ENCODE assay signal across 22 cellular contexts in genomic region chr22:35580351-35581022, GRCh38. TPM values are rescaled to one million over a fixed set of nuclear protein-coding genes. Genes with fewer than 3 reads are reported as not detected.
DNase-seq lines count a peak whose midpoint lies in the region; ATAC-seq, FAIRE-seq and TF ChIP-seq lines count a peak whose summit lies in the region.
"Had no signal": no experiment of that assay in that cellular context is flagged by ENCODE, and none has a peak within 500 bp of the region (broad histone marks: within the 10 kb centered on the region; RNA-seq: fewer than 3 reads in every experiment).

No MANE protein-coding gene starts in this region.

- no peak for TF ChIP-seq RAD21 in H1 (IDR thresholded peaks at IDR 0.05 in 1 of 2, conservative IDR thresholded peaks at IDR 0.05 in 1 of 2; ENCODE audit: low read depth in 2 of 2, low read length in 2 of 2)

- no peak overlapping the region for H2AFZ ChIP-seq in H1 (ENCODE audit: low read length)

- H2BK15ac ChIP-seq in H1 (ENCODE audit: low read length), result no peak overlapping the region

- H3K9me3 ChIP-seq in right atrium auricular region (no peaks in the 10 kb centered on the region), Panc1 (ENCODE audit: control insufficient read depth, insufficient read depth, low read depth, low read length) (no peaks in the 10 kb centered on the region), H1 (ENCODE audit: insufficient read depth in 2 of 2, low read depth in 1 of 2, low read length in 1 of 2) (no peaks in the 10 kb centered on the region), gastrocnemius medialis (no peaks in the 10 kb centered on the region)
- H3K9me3 ChIP-seq: BE2C, Caco-2, HAP-1 had no signal

- BruUV-seq in Panc1 (replicated peaks; lab: Mats Ljungman, UMichigan), result no TSS peak

- no peaks in the 10 kb centered on the region for H3K79me1 ChIP-seq in H1 (ENCODE audit: low read depth, low read length)

- FAIRE-seq in H1 (lab: Jason Lieb, UNC), result no peak
- FAIRE-seq: A204.1, D721Med, GM12892 had no signal

- H4K8ac ChIP-seq in H1 (ENCODE audit: extremely low read depth, insufficient read depth, low read length), result peak overlapping the region; percentile 82; the same call in 1 of the 2 replicates

- H3K36me3 ChIP-seq in right atrium auricular region (no peaks in the 10 kb centered on the region), Panc1 (ENCODE audit: control insufficient read depth, insufficient read depth, low read length) (no peaks in the 10 kb centered on the region), H1 (ENCODE audit: control insufficient read depth in 2 of 4, insufficient read depth in 4 of 4, low read length in 3 of 4) (no peaks in the 10 kb centered on the region), gastrocnemius medialis (no peaks in the 10 kb centered on the region)
- H3K36me3 ChIP-seq: BE2C, HAP-1 had no signal

- intact Hi-C loops in left ventricle myocardium superior (cut with micrococcal nuclease), result no loop called here
- intact Hi-C loops in Panc1 (cut with micrococcal nuclease; ENCODE audit: unreplicated experiment), result loop anchor here (10.0 kb wide), 1 partner anchor 226 kb away; no protein-coding TSS in a partner anchor
- intact Hi-C loops in gastrocnemius medialis (cut with DNase I; ENCODE audit: low total_unique reads), result no loop called here

- no peak overlapping the region for H3K18ac ChIP-seq in H1 (ENCODE audit: extremely low read depth, low read length)

- no peak overlapping the region for H2BK5ac ChIP-seq in H1 (ENCODE audit: low read depth, low read length)

- POLR2A ChIA-PET in Panc1 (lab: Charles Lee) (no interaction called here), H1 (lab: Charles Lee; ENCODE audit: partially characterized antibody) (interaction anchor here (0.7 to 3.7 kb wide), 3 partner anchors 12 to 170 kb away, joined by 3 to 16 read pairs (median 4); no protein-coding TSS in a partner anchor)

- no peak overlapping the region for H3K4me3 ChIP-seq in right atrium auricular region
- no peak overlapping the region for H3K4me3 ChIP-seq in Panc1 (ENCODE audit: low read depth in 2 of 2, low read length in 2 of 2)
- H3K4me3 ChIP-seq in H1 (ENCODE audit: extremely low read depth in 1 of 4, insufficient read depth in 2 of 4, low read depth in 3 of 4, low read length in 4 of 4), result no peak overlapping the region
- no peak overlapping the region for H3K4me3 ChIP-seq in gastrocnemius medialis
- H3K4me3 ChIP-seq: HAP-1 had no signal

- H3K56ac ChIP-seq in H1 (replicated peaks; ENCODE audit: insufficient read length, low read depth, low read length), result no peak overlapping the region

- H3K4me1 ChIP-seq in right atrium auricular region (peaks cover 0 to 9% of the 10 kb centered on the region in 2 donors), Panc1 (ENCODE audit: control insufficient read depth, insufficient read depth, low read length) (peaks cover 19% of the 10 kb centered on the region), H1 (replicated peaks in 1 of 4; ENCODE audit: control insufficient read depth in 3 of 4, insufficient read depth in 4 of 4, low read length in 3 of 4) (no peaks in the 10 kb centered on the region), gastrocnemius medialis (peaks cover 0 to 10% of the 10 kb centered on the region in 2 donors)
- H3K4me1 ChIP-seq: Caco-2, HAP-1 had no signal

- H3K9ac ChIP-seq in H1 (replicated peaks in 1 of 4; ENCODE audit: extremely low read depth in 1 of 4, low read depth in 3 of 4, low read length in 3 of 4), result no peak overlapping the region

- WGBS in H1 (ENCODE audit: extremely low coverage in 1 of 2, insufficient coverage in 1 of 2, insufficient read length in 1 of 2, insufficient replicate concordance in 2 of 2, low coverage in 1 of 2, low lambda C conversion rate in 2 of 2, missing lambda C conversion rate in 1 of 2), 2 experiments, result 84% methylated on average over 10 of the region's 10 CpGs; no CpG with 5 or more reads in 1 of the 2 experiments

- H3K4me2 ChIP-seq in H1 (ENCODE audit: insufficient read depth in 1 of 2, low read depth in 2 of 2, low read length in 2 of 2), result no peak overlapping the region

- no peaks in the 10 kb centered on the region for H3K27me3 ChIP-seq in right atrium auricular region
- no peaks in the 10 kb centered on the region for H3K27me3 ChIP-seq in Panc1 (ENCODE audit: control insufficient read depth, insufficient read depth, low read length)
- H3K27me3 ChIP-seq in H1 (replicated peaks in 1 of 4; ENCODE audit: control insufficient read depth in 3 of 4, extremely low read depth in 1 of 4, insufficient read depth in 3 of 4, low read length in 3 of 4), result no peaks in the 10 kb centered on the region
- no peaks in the 10 kb centered on the region for H3K27me3 ChIP-seq in gastrocnemius medialis
- H3K27me3 ChIP-seq: BE2C had no signal

- no peak overlapping the region for H2BK12ac ChIP-seq in H1 (ENCODE audit: low read depth, low read length)

- CTCF ChIA-PET in Panc1 (lab: Charles Lee), result interaction anchor here (0.7 kb wide), 1 partner anchor 154 kb away, joined by 11 read pairs; no protein-coding TSS in a partner anchor
- CTCF ChIA-PET in H1 (lab: Charles Lee; ENCODE audit: partially characterized antibody), result interaction anchor here (1.1 to 11.8 kb wide), 4 partner anchors 86 to 230 kb away, joined by 3 to 124 read pairs (median 5); no protein-coding TSS in a partner anchor

- no peaks in the 10 kb centered on the region for H4K20me1 ChIP-seq in H1 (replicated peaks in 1 of 2; ENCODE audit: control insufficient read depth in 1 of 2, insufficient read depth in 2 of 2, low read length in 2 of 2)

- H3K23ac ChIP-seq in H1 (ENCODE audit: insufficient read length), result no peak overlapping the region

- in situ Hi-C loops in Panc1 (cut with HindIII; ENCODE audit: low pct_unique_long_range_greater_than_20kb, low sequenced_read_pairs), result no loop called here
- in situ Hi-C loops in gastrocnemius medialis (cut with MboI; ENCODE audit: low sequenced_read_pairs in 4 of 4), result loop anchor here in 3 of 4 donors (5.0 to 25.0 kb wide), 3 partner anchors 56 to 243 kb away; no protein-coding TSS in a partner anchor

- TF ChIP-seq CTCF in right atrium auricular region (IDR thresholded peaks at IDR 0.05), result no peak
- TF ChIP-seq CTCF in Panc1 (IDR thresholded peaks at IDR 0.05), result no peak
- TF ChIP-seq CTCF in H1 (IDR thresholded peaks at IDR 0.05; ENCODE audit: control extremely low read depth in 1 of 3, insufficient read depth in 1 of 3, low read depth in 1 of 3, low read length in 3 of 3), result no peak
- no peak for TF ChIP-seq CTCF in gastrocnemius medialis (IDR thresholded peaks at IDR 0.05 in 4 of 5, conservative IDR thresholded peaks at IDR 0.05 in 1 of 5)

- H3K14ac ChIP-seq in H1 (ENCODE audit: insufficient read length), result no peak overlapping the region

- TF ChIP-seq EP300 in H1 (IDR thresholded peaks at IDR 0.05; ENCODE audit: borderline replicate concordance in 1 of 2, low read depth in 2 of 2, low read length in 2 of 2), result no peak

- peaks cover 7% of the 10 kb centered on the region; the same call in 1 of the 2 replicates for H3K23me2 ChIP-seq in H1 (ENCODE audit: low read depth, low read length)

- no peak overlapping the region for H2BK20ac ChIP-seq in H1 (ENCODE audit: low read length)

- H3K4ac ChIP-seq in H1 (replicated peaks; ENCODE audit: insufficient read length, low read depth, low read length), result no peak overlapping the region

- no peak overlapping the region for H4K5ac ChIP-seq in H1 (ENCODE audit: insufficient read length, low read depth, low read length)

- no peak overlapping the region for H4K91ac ChIP-seq in H1 (replicated peaks; ENCODE audit: insufficient read length, low read length)

- TF ChIP-seq POLR2A in H1 (IDR thresholded peaks at IDR 0.05; ENCODE audit: control extremely low read depth in 1 of 2, low read depth in 2 of 2, low read length in 2 of 2), result no peak
- TF ChIP-seq POLR2A in gastrocnemius medialis (IDR thresholded peaks at IDR 0.05), result no peak

- H2BK120ac ChIP-seq in H1 (replicated peaks; ENCODE audit: low read depth, low read length), result no peak overlapping the region

- ATAC-seq in left ventricle myocardium superior (peak; percentile 33), Panc1 (no peak), gastrocnemius medialis (no peak), HG03565 (IDR thresholded peaks at IDR 0.05; ENCODE audit: unreplicated experiment) (no peak), GM19452 (IDR thresholded peaks at IDR 0.05; ENCODE audit: unreplicated experiment) (no peak)

- no peak overlapping the region for H3K27ac ChIP-seq in right atrium auricular region
- peak overlapping the region; percentile 73; the same call in 1 of the 2 replicates for H3K27ac ChIP-seq in Panc1 (ENCODE audit: low read length)
- H3K27ac ChIP-seq in H1 (ENCODE audit: low read depth, low read length), result no peak overlapping the region
- peak overlapping the region in 3 of 4 donors; percentile 45 to 51 (median 48) for H3K27ac ChIP-seq in gastrocnemius medialis
- H3K27ac ChIP-seq: C4-2B, HL-60 had no signal

- no peak overlapping the region for H2AK5ac ChIP-seq in H1 (ENCODE audit: low read depth, low read length)

- DNase-seq in left ventricle myocardium superior (peak; percentile 58), right atrium auricular region (ENCODE audit: low spot score) (no peak), Panc1 (ENCODE audit: low read depth, low spot score) (no peak), H1 (ENCODE audit: low read depth in 1 of 2, low spot score in 2 of 2) (no peak), gastrocnemius medialis (no peak)
- DNase-seq: ACHN; BE2C; Caco-2; CD4-positive, alpha-beta T cell; GDM1; IMR-90; KBM-7 had no signal

- H3K79me2 ChIP-seq in H1 (ENCODE audit: control insufficient read depth in 1 of 2, insufficient read depth in 2 of 2, low read length in 2 of 2), result no peaks in the 10 kb centered on the region

RNA-seq across cellular contexts. Expression of gene MB, which starts 36.6 kb away (rescaled TPM):
- total RNA-seq in left ventricle myocardium superior (17,299 TPM), right atrium auricular region (1,000 to 10,000 TPM; 6,650 to 9,762 TPM), Panc1 (2021; ENCODE audit: unreplicated experiment) (17.3 TPM), gastrocnemius medialis (over 10,000 TPM in 2 of 4 donors, 1,000 to 10,000 TPM in 2; 7,153 to 19,373 (median 11,028) TPM)
- polyA plus RNA-seq in Panc1 (2012; ENCODE audit: insufficient read length), result 29.4 TPM
- not detected in 2 replicates for total RNA-seq in H1 (2021; fragmentation: NEBNext Ultra II Directional; extraction: Animal tissue kit (Norgen Biotek cat#: 25700))
- 1.5 and 1.7 TPM in 2 replicates for polyA plus RNA-seq in H1 (2011; rRNA removed)
- polyA plus RNA-seq in H1 (2011; cell fraction: cytosol; rRNA removed), result 1.6 TPM
- 1.5 TPM for polyA plus RNA-seq in H1 (2011; cell fraction: nucleus; rRNA removed)
- 0.31 to 1.7 TPM (median 1.2 TPM) in 4 replicates for polyA plus RNA-seq in H1 (2012, experiment 1 of 2)
- 0.24 TPM for polyA plus RNA-seq in H1 (2012, experiment 2 of 2)
- polyA plus RNA-seq in H1 (2013, experiment 1 of 2), result 0.10 TPM
- polyA plus RNA-seq in H1 (2013, experiment 2 of 2), result 0.11 TPM
- 0.63 TPM in 1 of 2 replicates, not detected in the other for polyA minus RNA-seq in H1 (2011; rRNA and poly(A)+ RNA removed)
- not detected for polyA minus RNA-seq in H1 (2011; cell fraction: cytosol; rRNA and poly(A)+ RNA removed)
- polyA minus RNA-seq in H1 (2011; cell fraction: nucleus; rRNA and poly(A)+ RNA removed), result not detected
- total RNA-seq: CD4-positive, alpha-beta T cell; H4; HT1080; IMR-90 had no signal
- polyA plus RNA-seq: IMR-90 had no signal

RNA-seq across cellular contexts. Expression of gene RASD2, which starts 39.9 kb away (rescaled TPM):
- total RNA-seq in left ventricle myocardium superior (9.4 TPM), right atrium auricular region (1 to 10 TPM in 1 of 2 donors, under 1 TPM in 1; 0.94 to 3.1 TPM), Panc1 (2021; ENCODE audit: unreplicated experiment) (26.7 TPM), gastrocnemius medialis (1 to 10 TPM; 1.8 to 5.4 (median 1.9) TPM)
- polyA plus RNA-seq in Panc1 (2012; ENCODE audit: insufficient read length), result 60.7 TPM
- total RNA-seq in H1 (2021; fragmentation: NEBNext Ultra II Directional; extraction: Animal tissue kit (Norgen Biotek cat#: 25700)), result 4.4 and 5.1 TPM in 2 replicates
- polyA plus RNA-seq in H1 (2011; rRNA removed), result 1.9 and 3.8 TPM in 2 replicates
- 1.5 TPM for polyA plus RNA-seq in H1 (2011; cell fraction: cytosol; rRNA removed)
- 2.6 TPM for polyA plus RNA-seq in H1 (2011; cell fraction: nucleus; rRNA removed)
- 2.0 to 4.3 TPM (median 3.4 TPM) in 4 replicates for polyA plus RNA-seq in H1 (2012, experiment 1 of 2)
- polyA plus RNA-seq in H1 (2012, experiment 2 of 2), result 3.1 TPM
- polyA plus RNA-seq in H1 (2013, experiment 1 of 2), result 3.4 TPM
- polyA plus RNA-seq in H1 (2013, experiment 2 of 2), result 3.6 TPM
- 1.5 and 1.9 TPM in 2 replicates for polyA minus RNA-seq in H1 (2011; rRNA and poly(A)+ RNA removed)
- polyA minus RNA-seq in H1 (2011; cell fraction: cytosol; rRNA and poly(A)+ RNA removed), result 3.6 TPM
- 1.8 TPM for polyA minus RNA-seq in H1 (2011; cell fraction: nucleus; rRNA and poly(A)+ RNA removed)
- total RNA-seq: HT1080 had no signal

Comparison
In these comparisons a context has a peak if more than half of its experiments do, and no peak if none do; other contexts are left out.
1. H3K27ac ChIP-seq: peak in Panc1 (single experiment) and gastrocnemius medialis (3 of 4); none in right atrium auricular region (0 of 2) and H1 (single experiment).
2. RNA of gene MB, which starts 36.6 kb away (total RNA-seq): 17,299 TPM in left ventricle myocardium superior (single experiment), 7,153 to 19,373 TPM in gastrocnemius medialis and 6,650 to 9,762 TPM in right atrium auricular region; 17.3 TPM in Panc1 (single experiment) and not detected in H1; every median in the first group is over 100 times any median in the second.